17 cellular contexts compared by ENCODE assay signal in the genomic region with DNA sequence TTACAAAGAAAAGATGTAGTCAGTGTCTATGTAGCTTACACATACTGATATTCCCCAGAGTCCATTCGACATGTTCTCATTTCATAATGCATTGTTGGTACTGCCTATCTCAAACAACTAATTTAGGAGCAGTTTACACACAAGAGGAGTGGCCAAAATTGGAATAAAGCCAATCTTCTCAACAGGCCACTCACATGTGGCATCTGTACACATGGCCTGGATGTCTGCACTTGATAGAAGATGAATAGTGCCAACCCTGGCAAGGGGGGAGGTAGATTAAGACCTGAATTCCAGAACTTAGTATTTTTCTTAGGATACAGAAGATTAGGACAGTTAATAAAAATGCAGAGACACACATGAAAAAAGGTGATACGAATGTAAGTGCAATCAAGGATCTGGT.
DNase-seq lines count a peak whose midpoint lies in the region; ATAC-seq and TF ChIP-seq lines count a peak whose summit lies in the region.
"Had no signal": no experiment of that assay in that cellular context is flagged by ENCODE, and none has a peak within 500 bp of the region (broad histone marks: within the 10 kb centered on the region; RNA-seq: fewer than 3 reads in every experiment).

No MANE protein-coding gene starts in this region.

- ATAC-seq in Right ventricle myocardium superior (ENCODE audit: poor library complexity) (no peak), omental fat pad (ENCODE audit: low FRiP score) (no peak)

- intact Hi-C loops in Right ventricle myocardium superior (cut with DNase I): no loop called here

- no peak for TF ChIP-seq CTCF in omental fat pad (IDR thresholded peaks at IDR 0.05)

- DNase-seq in NCI-H345 (lab: John Stamatoyannopoulos, UW): peak; percentile 3
- no peak for DNase-seq in NCI-H345 treated with DMSO at 0.1 percent for 48 hours (lab: John Stamatoyannopoulos, UW; ENCODE audit: unreplicated experiment)
- DNase-seq in NCI-H774 (lab: John Stamatoyannopoulos, UW): peak; percentile 40
- DNase-seq in cerebellar cortex (ENCODE audit: low spot score): peak; percentile 6
- peak; percentile 40 for DNase-seq in stromal cell of bone marrow (ENCODE audit: low read depth)
- DNase-seq in Right ventricle myocardium superior: no peak
- no peak for DNase-seq in omental fat pad (ENCODE audit: low spot score)
- DNase-seq: ACHN; C1 segment of cervical spinal cord; CD8-positive, alpha-beta memory T cell; HFFc6; NCI-H146; NCI-H2029 treated with DMSO at 0.1 percent for 48 hours; NCI-H226; NCI-H526; SHP77 treated with DMSO at 0.1 percent for 48 hours; T1000 had no signal

Comparison
In these comparisons a context has a peak if more than half of its experiments do, and no peak if none do; other contexts are left out.
1. DNase-seq: peak in NCI-H345 (single experiment), NCI-H774 (single experiment), cerebellar cortex (single experiment) and stromal cell of bone marrow (single experiment); none in NCI-H345 treated with DMSO at 0.1 percent for 48 hours (single experiment), Right ventricle myocardium superior (single experiment) and omental fat pad (single experiment).